ENCODE assay signal across 2 cellular contexts in genomic region chr21:38833122-38833521, GRCh38.
TF ChIP-seq lines count a peak whose summit lies in the region.

No MANE protein-coding gene starts in this region.

TF ChIP-seq in HEK293, 187 proteins besides CTCF, POLR2A, EP300 and RAD21:
- TF ChIP-seq ZNF366 (tag by site-specific recombination; conservative IDR thresholded peaks at IDR 0.05) (no peak), ZNF664 (tag by site-specific recombination; IDR thresholded peaks at IDR 0.05) (no peak), ZNF433 (tag by site-specific recombination; IDR thresholded peaks at IDR 0.05; ENCODE audit: low read depth) (no peak), ZNF324 (tag by site-specific recombination; IDR thresholded peaks at IDR 0.05) (no peak), ZNF560 (tag by site-specific recombination; IDR thresholded peaks at IDR 0.05; ENCODE audit: borderline replicate concordance) (no peak), ZNF10 (tag by site-specific recombination; IDR thresholded peaks at IDR 0.05) (no peak), YY2 (tag by site-specific recombination; IDR thresholded peaks at IDR 0.05) (no peak), ZNF23 (tag by site-specific recombination; IDR thresholded peaks at IDR 0.05; ENCODE audit: borderline replicate concordance) (no peak), KLF17 (tag by site-specific recombination; IDR thresholded peaks at IDR 0.05) (no peak), ZSCAN4 (tag by site-specific recombination; IDR thresholded peaks at IDR 0.05) (no peak), ZNF514 (tag by site-specific recombination; IDR thresholded peaks at IDR 0.05) (no peak), ZNF221 (tag by site-specific recombination; IDR thresholded peaks at IDR 0.05; ENCODE audit: borderline replicate concordance) (no peak), ZNF747 (tag by site-specific recombination; IDR thresholded peaks at IDR 0.05) (no peak)

TF ChIP-seq in K562, 482 proteins besides CTCF, POLR2A, EP300 and RAD21 (continues in another document):
- TF ChIP-seq SREBF1 (IDR thresholded peaks at IDR 0.05; ENCODE audit: borderline replicate concordance, low read depth, low read length) (no peak), PHF20 (IDR thresholded peaks at IDR 0.05; ENCODE audit: partially characterized antibody) (no peak), SNAPC5 (CRISPR knock-in tag; IDR thresholded peaks at IDR 0.05) (no peak), PHTF2 (CRISPR knock-in tag; IDR thresholded peaks at IDR 0.05) (no peak), PML (IDR thresholded peaks at IDR 0.05; ENCODE audit: low read length) (no peak), JUN (IDR thresholded peaks at IDR 0.05; ENCODE audit: borderline replicate concordance, low read depth, low read length) (no peak), JUN (CRISPR knock-in tag; IDR thresholded peaks at IDR 0.05; ENCODE audit: borderline replicate concordance) (no peak), THAP7 (CRISPR knock-in tag; IDR thresholded peaks at IDR 0.05) (no peak), SMC3 (conservative IDR thresholded peaks at IDR 0.05; ENCODE audit: insufficient read depth, low read depth, low read length) (peak; percentile 30; the same call in 1 of the 2 replicates), MAFK (IDR thresholded peaks at IDR 0.05; ENCODE audit: low read length) (no peak), HNRNPK (IDR thresholded peaks at IDR 0.05; ENCODE audit: low read depth, low read length, poor library complexity, severe bottlenecking) (no peak), NCOA4 (IDR thresholded peaks at IDR 0.05; ENCODE audit: partially characterized antibody) (no peak), KHSRP (IDR thresholded peaks at IDR 0.05) (no peak), CREB1 (IDR thresholded peaks at IDR 0.05) (no peak), CREB1 (CRISPR knock-in tag; IDR thresholded peaks at IDR 0.05) (0 out of 2 replicates have a peak, but pooled peaks have one; percentile 28), ZNF316 (IDR thresholded peaks at IDR 0.05) (no peak), MGA (IDR thresholded peaks at IDR 0.05) (0 out of 2 replicates have a peak, but pooled peaks have one; percentile 12), ZNF133 (CRISPR knock-in tag; IDR thresholded peaks at IDR 0.05) (no peak), ARID2 (IDR thresholded peaks at IDR 0.05) (no peak), ATF6 (CRISPR knock-in tag; IDR thresholded peaks at IDR 0.05) (no peak), RHOXF2B (CRISPR knock-in tag; conservative IDR thresholded peaks at IDR 0.05) (0 out of 2 replicates have a peak, but pooled peaks have one; percentile 21), MITF (IDR thresholded peaks at IDR 0.05) (no peak), BCL6 (CRISPR knock-in tag; IDR thresholded peaks at IDR 0.05) (no peak), GTF3C2 (IDR thresholded peaks at IDR 0.05; ENCODE audit: borderline replicate concordance, extremely low read depth, insufficient read length) (no peak), CEBPG (CRISPR knock-in tag; IDR thresholded peaks at IDR 0.05) (peak; percentile 38; the same call in 1 of the 2 replicates), CEBPG (tag; conservative IDR thresholded peaks at IDR 0.05 in 1 of 2, IDR thresholded peaks at IDR 0.05 in 1 of 2) (no peak), HNRNPL (IDR thresholded peaks at IDR 0.05; ENCODE audit: low read depth, low read length) (no peak), ZNF197 (CRISPR knock-in tag; IDR thresholded peaks at IDR 0.05; ENCODE audit: low read depth) (no peak), ZBTB26 (CRISPR knock-in tag; IDR thresholded peaks at IDR 0.05) (no peak), FOXK2 (conservative IDR thresholded peaks at IDR 0.05 in 1 of 2, IDR thresholded peaks at IDR 0.05 in 1 of 2; ENCODE audit: low read depth in 2 of 2) (no peak), LEF1 (IDR thresholded peaks at IDR 0.05) (no peak), SMARCA5 (IDR thresholded peaks at IDR 0.05) (peak; percentile 15; the same call in 1 of the 2 replicates), ARHGAP35 (IDR thresholded peaks at IDR 0.05; ENCODE audit: partially characterized antibody) (no peak), PHF21A (IDR thresholded peaks at IDR 0.05; ENCODE audit: borderline replicate concordance, low read depth) (no peak), ETS1 (conservative IDR thresholded peaks at IDR 0.05; ENCODE audit: control insufficient read depth, low read depth, low read length) (no peak), ZNF444 (CRISPR knock-in tag; IDR thresholded peaks at IDR 0.05) (no peak)
